Comparison of ENCODE assay signal across 1 cellular context in the genomic region with DNA sequence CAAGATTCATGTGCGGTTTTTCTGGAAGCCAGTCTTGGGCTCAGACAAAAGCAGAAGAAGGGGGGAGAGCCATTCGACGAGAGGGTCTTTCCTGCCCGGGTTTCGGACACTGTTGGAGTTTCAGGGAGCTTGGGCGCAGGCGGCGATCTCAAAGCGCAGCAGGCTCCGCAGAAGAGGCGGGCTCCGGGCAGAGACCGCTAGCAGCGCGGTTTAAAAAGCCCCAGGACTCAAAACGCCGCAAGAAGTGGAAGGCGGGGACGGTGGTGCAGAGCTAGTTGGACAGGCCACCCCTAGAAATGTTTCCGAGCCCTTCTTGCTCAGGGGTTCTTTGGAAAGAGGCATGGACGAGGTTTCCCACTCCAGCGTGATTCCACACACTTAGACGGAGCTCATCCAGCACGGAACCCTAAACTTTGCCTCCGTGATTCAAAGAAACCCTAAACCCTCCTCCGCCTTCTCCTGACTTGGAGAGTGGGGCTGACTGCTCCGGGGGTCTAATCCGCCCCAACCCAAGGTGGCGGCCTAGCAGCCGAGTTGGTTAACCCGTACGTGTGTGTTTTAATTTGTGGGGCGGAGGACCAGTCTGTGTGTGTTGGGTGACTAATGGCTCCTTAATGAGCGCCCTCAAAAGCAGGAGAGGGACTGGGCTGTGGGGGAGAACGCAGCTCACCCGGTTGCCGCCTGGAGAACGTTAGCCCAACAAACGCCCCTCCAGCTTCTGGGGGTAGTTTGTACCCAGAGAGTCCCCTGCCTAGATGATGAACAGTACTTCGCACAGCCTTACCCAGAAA.
TF ChIP-seq lines count a peak whose summit lies in the region.

No MANE protein-coding gene starts in this region.

TF ChIP-seq in H1, 55 proteins besides CTCF, POLR2A, EP300 and RAD21 (continued from another document):
- TF ChIP-seq SIN3A (conservative IDR thresholded peaks at IDR 0.05 in 1 of 2, IDR thresholded peaks at IDR 0.05 in 1 of 2; ENCODE audit: low read depth in 1 of 2, low read length in 2 of 2) (no peak), SUZ12 (IDR thresholded peaks at IDR 0.05; ENCODE audit: low read length) (peak; percentile 52; the same call in 1 of the 2 replicates), TAF7 (optimal IDR thresholded peaks at IDR 0.05; ENCODE audit: borderline replicate concordance, low read depth, low read length) (no peak), CBX8 (IDR thresholded peaks at IDR 0.05; ENCODE audit: borderline replicate concordance, low read depth, low read length) (no peak), ZNF274 (IDR thresholded peaks at IDR 0.05; ENCODE audit: borderline replicate concordance, extremely low read depth, low read length) (no peak), RXRA (IDR thresholded peaks at IDR 0.05; ENCODE audit: insufficient read depth, low read depth, low read length) (no peak), ASH2L (IDR thresholded peaks at IDR 0.05; ENCODE audit: low read length) (peak; percentile 97), MAFK (IDR thresholded peaks at IDR 0.05; ENCODE audit: low read depth, low read length) (no peak), PHF8 (conservative IDR thresholded peaks at IDR 0.05; ENCODE audit: low read depth, low read length) (0 out of 2 replicates have a peak, but pooled peaks have one; percentile 25), TAF1 (IDR thresholded peaks at IDR 0.05; ENCODE audit: low read depth, low read length) (0 out of 2 replicates have a peak, but pooled peaks have one; percentile 15), BACH1 (IDR thresholded peaks at IDR 0.05; ENCODE audit: low read length) (no peak), POU5F1 (IDR thresholded peaks at IDR 0.05; ENCODE audit: low read depth, low read length) (no peak), CEBPB (IDR thresholded peaks at IDR 0.05; ENCODE audit: low read depth, low read length) (no peak), MAX (IDR thresholded peaks at IDR 0.05) (no peak), TEAD4 (IDR thresholded peaks at IDR 0.05; ENCODE audit: low read depth, low read length) (no peak), CBX5 (IDR thresholded peaks at IDR 0.05; ENCODE audit: low read depth, low read length) (no peak), RNF2 (IDR thresholded peaks at IDR 0.05; ENCODE audit: borderline replicate concordance, low read depth, low read length, missing control alignments, poor library complexity, severe bottlenecking) (peak; percentile 65), JUND (IDR thresholded peaks at IDR 0.05; ENCODE audit: low read length) (no peak), KDM5A (IDR thresholded peaks at IDR 0.05; ENCODE audit: low read length) (no peak), EZH2 (IDR thresholded peaks at IDR 0.05; ENCODE audit: low read depth, low read length, severe bottlenecking) (no peak), BRCA1 (IDR thresholded peaks at IDR 0.05; ENCODE audit: low read depth, low read length) (no peak)
- TF ChIP-seq, protein P1, sequence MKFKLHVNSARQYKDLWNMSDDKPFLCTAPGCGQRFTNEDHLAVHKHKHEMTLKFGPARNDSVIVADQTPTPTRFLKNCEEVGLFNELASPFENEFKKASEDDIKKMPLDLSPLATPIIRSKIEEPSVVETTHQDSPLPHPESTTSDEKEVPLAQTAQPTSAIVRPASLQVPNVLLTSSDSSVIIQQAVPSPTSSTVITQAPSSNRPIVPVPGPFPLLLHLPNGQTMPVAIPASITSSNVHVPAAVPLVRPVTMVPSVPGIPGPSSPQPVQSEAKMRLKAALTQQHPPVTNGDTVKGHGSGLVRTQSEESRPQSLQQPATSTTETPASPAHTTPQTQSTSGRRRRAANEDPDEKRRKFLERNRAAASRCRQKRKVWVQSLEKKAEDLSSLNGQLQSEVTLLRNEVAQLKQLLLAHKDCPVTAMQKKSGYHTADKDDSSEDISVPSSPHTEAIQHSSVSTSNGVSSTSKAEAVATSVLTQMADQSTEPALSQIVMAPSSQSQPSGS (IDR thresholded peaks at IDR 0.05; ENCODE audit: low read length) = no peak
- TF ChIP-seq, protein P2, sequence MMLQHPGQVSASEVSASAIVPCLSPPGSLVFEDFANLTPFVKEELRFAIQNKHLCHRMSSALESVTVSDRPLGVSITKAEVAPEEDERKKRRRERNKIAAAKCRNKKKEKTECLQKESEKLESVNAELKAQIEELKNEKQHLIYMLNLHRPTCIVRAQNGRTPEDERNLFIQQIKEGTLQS (IDR thresholded peaks at IDR 0.05; ENCODE audit: insufficient read depth, low read depth, low read length) = no peak
